ENCODE assay signal across 12 cellular contexts in genomic region chr15:37581866-37582532, GRCh38.
DNase-seq lines count a peak whose midpoint lies in the region; ATAC-seq and TF ChIP-seq lines count a peak whose summit lies in the region.
"Had no signal": no experiment of that assay in that cellular context is flagged by ENCODE, and none has a peak within 500 bp of the region (broad histone marks: within the 10 kb centered on the region; RNA-seq: fewer than 3 reads in every experiment).

No MANE protein-coding gene starts in this region.

- no peak overlapping the region for H3K18ac ChIP-seq in H9 (ENCODE audit: insufficient read length, low read depth, low read length)

- H4K8ac ChIP-seq in H9 (replicated peaks; ENCODE audit: insufficient read length, low read depth, low read length): no peak overlapping the region

- H3K23ac ChIP-seq in H9 (ENCODE audit: insufficient read length, low read depth, low read length): no peak overlapping the region

- H3K27ac Mint-ChIP-seq in H9: no peak overlapping the region
- H3K27ac Mint-ChIP-seq in activated CD4-positive, alpha-beta memory T cell treated with anti-CD3 and anti-CD28 coated beads for 36 hours: no peak overlapping the region
- H3K27ac Mint-ChIP-seq: CD4-positive, alpha-beta T cell had no signal

- H2BK12ac ChIP-seq in H9 (ENCODE audit: insufficient read length, low read depth, low read length): no peak overlapping the region

- H3K4me3 ChIP-seq in neural cell (ENCODE audit: low read length): no peak overlapping the region
- no peak overlapping the region for H3K4me3 ChIP-seq in upper lobe of right lung

- intact Hi-C loops in upper lobe of right lung (cut with DNase I): no loop called here
- intact Hi-C loops in activated CD4-positive, alpha-beta memory T cell treated with anti-CD3 and anti-CD28 coated beads for 36 hours (cut with micrococcal nuclease): no loop called here

- no peak overlapping the region for H2BK15ac ChIP-seq in H9 (ENCODE audit: low read depth, low read length)

- H3K9me3 ChIP-seq in H9 (ENCODE audit: control insufficient read depth, low read depth, low read length) (no peaks in the 10 kb centered on the region), neural cell (ENCODE audit: low read length) (no peaks in the 10 kb centered on the region), upper lobe of right lung (no peaks in the 10 kb centered on the region)

- POLR2A ChIA-PET in activated CD4-positive, alpha-beta memory T cell treated with anti-CD3 and anti-CD28 coated beads for 36 hours (lab: Charles Lee): no interaction called here

- no peak overlapping the region for H3K4me2 ChIP-seq in H9 (ENCODE audit: insufficient read depth, insufficient read length, low read length)
- H3K4me2 ChIP-seq in neural cell (ENCODE audit: low read length): no peak overlapping the region
- H3K4me2 ChIP-seq: BLaER1 treated with 17β-estradiol and CSF1 and Interleukin-3, amounts not matched to agents 10 nM and 100 nM had no signal

- no peaks in the 10 kb centered on the region for H3K36me3 ChIP-seq in neural cell (ENCODE audit: insufficient read depth, low read length)
- H3K36me3 ChIP-seq in upper lobe of right lung: no peaks in the 10 kb centered on the region
- H3K36me3 ChIP-seq: BLaER1 treated with 17β-estradiol and CSF1 and Interleukin-3, amounts not matched to agents 10 nM and 100 nM had no signal

- CTCF ChIA-PET in activated CD4-positive, alpha-beta memory T cell treated with anti-CD3 and anti-CD28 coated beads for 36 hours (lab: Charles Lee): no interaction called here

- H3K4me1 ChIP-seq in H9 (ENCODE audit: insufficient read depth, low read length): no peaks in the 10 kb centered on the region
- H3K4me1 ChIP-seq in upper lobe of right lung: peaks cover 3% of the 10 kb centered on the region
- H3K4me1 ChIP-seq: BLaER1 treated with 17β-estradiol and CSF1 and Interleukin-3, amounts not matched to agents 10 nM and 100 nM had no signal

- no peak overlapping the region for H3K56ac ChIP-seq in H9 (ENCODE audit: insufficient read length, low read depth, low read length)

- no peak overlapping the region for H4K5ac ChIP-seq in H9 (ENCODE audit: insufficient read length, low read depth, low read length)

- H3K9ac ChIP-seq in H9 (ENCODE audit: extremely low read depth, insufficient read length, low read length) (no peak overlapping the region), neural cell (ENCODE audit: low read length) (no peak overlapping the region)
- H3K9ac ChIP-seq: BLaER1 treated with 17β-estradiol and CSF1 and Interleukin-3, amounts not matched to agents 10 nM and 100 nM had no signal

- H3K9me2 ChIP-seq in neural cell (ENCODE audit: insufficient read depth, low read length): no peaks in the 10 kb centered on the region

- H3K23me2 ChIP-seq in H9 (ENCODE audit: insufficient read length, low read depth, low read length, poor library complexity, severe bottlenecking): no peaks in the 10 kb centered on the region

- H3K27ac ChIP-seq in H9 (ENCODE audit: insufficient read length, low read depth, low read length) (no peak overlapping the region), neural cell (ENCODE audit: low read length) (peak overlapping the region; percentile 12), upper lobe of right lung (no peak overlapping the region)
- H3K27ac ChIP-seq: BLaER1 treated with 17β-estradiol and CSF1 and Interleukin-3, amounts not matched to agents 10 nM and 100 nM had no signal

- ATAC-seq in upper lobe of right lung: peak; percentile 27

- no peak overlapping the region for H3T11ph ChIP-seq in H9 (ENCODE audit: low read length)

- no peaks in the 10 kb centered on the region for H3K79me2 ChIP-seq in H9 (ENCODE audit: insufficient read depth, low read length)
- H3K79me2 ChIP-seq in neural cell (replicated peaks; ENCODE audit: insufficient read depth, low read length): no peaks in the 10 kb centered on the region

- no peak overlapping the region for H2AFZ ChIP-seq in H9 (ENCODE audit: low read length)
- no peak overlapping the region for H2AFZ ChIP-seq in neural cell (ENCODE audit: low read depth, low read length)

- no peak overlapping the region for H2BK5ac ChIP-seq in H9 (ENCODE audit: insufficient read length, low read length)

- DNase-seq in H9 (peak; percentile 71), ecto neural progenitor cell (ENCODE audit: low spot score) (peak; percentile 54), upper lobe of right lung (peak; percentile 48), CD1c-positive myeloid dendritic cell (ENCODE audit: extremely low spot score) (no peak), NCI-H2196 treated with DMSO at 0.1 percent for 48 hours (lab: John Stamatoyannopoulos, UW; ENCODE audit: unreplicated experiment) (no peak)
- no peak for DNase-seq in activated CD4-positive, alpha-beta memory T cell treated with anti-CD3 and anti-CD28 coated beads for 36 hours
- DNase-seq: ACHN; Calu3; CD4-positive, alpha-beta T cell; DMS 273 treated with DMSO at 0.1 percent for 48 hours had no signal

- H3K4me3 Mint-ChIP-seq in H9: no peak overlapping the region
- no peak overlapping the region for H3K4me3 Mint-ChIP-seq in activated CD4-positive, alpha-beta memory T cell treated with anti-CD3 and anti-CD28 coated beads for 36 hours
- H3K4me3 Mint-ChIP-seq: CD4-positive, alpha-beta T cell had no signal

- no peak overlapping the region for H3K4ac ChIP-seq in H9 (ENCODE audit: low read depth, low read length)

- no peak for TF ChIP-seq RAD21 in neural cell (conservative IDR thresholded peaks at IDR 0.05)

- no peaks in the 10 kb centered on the region for H3K4me1 Mint-ChIP-seq in H9
- no peaks in the 10 kb centered on the region for H3K4me1 Mint-ChIP-seq in activated CD4-positive, alpha-beta memory T cell treated with anti-CD3 and anti-CD28 coated beads for 36 hours (ENCODE audit: low read depth)

- no peaks in the 10 kb centered on the region for H3K79me1 ChIP-seq in H9 (ENCODE audit: insufficient read depth, low read depth, low read length, poor library complexity, severe bottlenecking)

- H3K27me3 Mint-ChIP-seq in H9 (ENCODE audit: low read depth): no peaks in the 10 kb centered on the region
- H3K27me3 Mint-ChIP-seq in activated CD4-positive, alpha-beta memory T cell treated with anti-CD3 and anti-CD28 coated beads for 36 hours: no peaks in the 10 kb centered on the region
- H3K27me3 Mint-ChIP-seq: CD4-positive, alpha-beta T cell had no signal

- H3K36me3 Mint-ChIP-seq in H9 (ENCODE audit: insufficient read depth in 1 of 3, low read depth in 3 of 3): peaks cover 2 to 15% (median 4%) of the 10 kb centered on the region in 3 experiments; a peak in 3 of 7 replicates
- no peaks in the 10 kb centered on the region for H3K36me3 Mint-ChIP-seq in activated CD4-positive, alpha-beta memory T cell treated with anti-CD3 and anti-CD28 coated beads for 36 hours

- H4K91ac ChIP-seq in H9 (ENCODE audit: insufficient read length, low read depth, low read length): no peak overlapping the region

- H3K27me3 ChIP-seq in H9 (ENCODE audit: insufficient read depth, low read length) (no peaks in the 10 kb centered on the region), neural cell (ENCODE audit: insufficient read depth, low read depth, low read length) (no peaks in the 10 kb centered on the region), upper lobe of right lung (no peaks in the 10 kb centered on the region)
- H3K27me3 ChIP-seq: BLaER1 treated with 17β-estradiol and CSF1 and Interleukin-3, amounts not matched to agents 10 nM and 100 nM had no signal

- no peaks in the 10 kb centered on the region for H3F3A ChIP-seq in neural cell (ENCODE audit: insufficient read depth, low read length, poor library complexity, severe bottlenecking)

- H3K9me3 Mint-ChIP-seq in H9: peaks cover 12 to 15% of the 10 kb centered on the region in 2 experiments
- peaks cover 3% of the 10 kb centered on the region for H3K9me3 Mint-ChIP-seq in activated CD4-positive, alpha-beta memory T cell treated with anti-CD3 and anti-CD28 coated beads for 36 hours

- no CpG with 5 or more reads among the region's 25 CpGs for WGBS in H9 (ENCODE audit: extremely low coverage, insufficient read length, low lambda C conversion rate)

- no peak overlapping the region for H2BK120ac ChIP-seq in H9 (ENCODE audit: low read depth, low read length, poor library complexity, severe bottlenecking)

- H4K20me1 ChIP-seq in H9 (ENCODE audit: control insufficient read depth, insufficient read depth, insufficient read length) (no peaks in the 10 kb centered on the region), neural cell (ENCODE audit: insufficient read depth) (no peaks in the 10 kb centered on the region)
- H4K20me1 ChIP-seq: BLaER1 treated with 17β-estradiol and CSF1 and Interleukin-3, amounts not matched to agents 10 nM and 100 nM had no signal

- no peak overlapping the region for H2BK20ac ChIP-seq in H9 (ENCODE audit: low read depth, low read length, poor library complexity, severe bottlenecking)

- no peak overlapping the region for H2AK5ac ChIP-seq in H9 (ENCODE audit: insufficient read length, low read length)

- no peak for TF ChIP-seq EP300 in neural cell (conservative IDR thresholded peaks at IDR 0.05; ENCODE audit: poor library complexity, severe bottlenecking)

- TF ChIP-seq CTCF in H9 (conservative IDR thresholded peaks at IDR 0.05) (no peak), neural cell (IDR thresholded peaks at IDR 0.05; ENCODE audit: poor library complexity, severe bottlenecking) (no peak), upper lobe of right lung (IDR thresholded peaks at IDR 0.05) (no peak)

- no peak overlapping the region for H3K14ac ChIP-seq in H9 (ENCODE audit: insufficient read depth, low read length)

TF ChIP-seq in neural cell, 6 proteins besides CTCF, POLR2A, EP300 and RAD21 (continues in another document):
- TF ChIP-seq SMC3 (conservative IDR thresholded peaks at IDR 0.05; ENCODE audit: poor library complexity): no peak
- TF ChIP-seq POLR2AphosphoS5 (IDR thresholded peaks at IDR 0.05): no peak
- no peak for TF ChIP-seq EZH2 (IDR thresholded peaks at IDR 0.05; ENCODE audit: borderline replicate concordance, insufficient read depth, low read length, poor library complexity, severe bottlenecking)

Comparison
In these comparisons a context has a peak if more than half of its experiments do, and no peak if none do; other contexts are left out.
1. DNase-seq: peak in H9 (single experiment), ecto neural progenitor cell (single experiment) and upper lobe of right lung (single experiment); none in activated CD4-positive, alpha-beta memory T cell treated with anti-CD3 and anti-CD28 coated beads for 36 hours (single experiment), CD1c-positive myeloid dendritic cell (single experiment) and NCI-H2196 treated with DMSO at 0.1 percent for 48 hours (single experiment).